Comparison of ENCODE assay signal across 7 cellular contexts in the genomic region with DNA sequence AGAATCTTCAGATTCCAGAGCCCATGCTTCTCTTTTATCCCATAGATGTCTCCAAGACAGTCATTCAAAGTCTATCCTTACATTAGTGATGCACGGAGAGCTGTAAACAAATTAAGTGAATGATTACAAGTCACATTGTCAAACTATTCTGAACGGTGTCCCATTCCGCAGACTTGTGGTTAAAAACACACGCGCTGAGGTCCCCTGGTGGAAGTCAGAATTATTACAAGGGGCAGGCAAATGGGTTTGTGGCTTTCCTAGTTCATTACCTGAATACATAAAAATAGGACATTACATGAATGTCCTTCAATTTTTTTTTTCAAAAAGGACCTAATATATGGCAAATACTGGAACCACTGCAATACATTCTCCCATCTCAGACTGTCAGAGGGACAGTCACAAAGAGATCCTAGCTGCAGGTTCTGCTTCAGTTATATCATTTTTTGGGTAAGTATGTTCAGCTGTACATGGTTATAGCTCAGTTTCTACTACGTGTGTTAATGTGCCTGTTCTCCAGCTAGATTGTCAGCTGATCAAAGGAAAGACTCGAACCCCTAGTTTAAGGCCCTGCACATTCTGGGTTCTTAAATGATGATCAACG. TPM values are rescaled to one million over a fixed set of nuclear protein-coding genes. Genes with fewer than 3 reads are reported as not detected.
DNase-seq lines count a peak whose midpoint lies in the region; ATAC-seq, FAIRE-seq and TF ChIP-seq lines count a peak whose summit lies in the region.

No MANE protein-coding gene starts in this region.

- H3K4me1 ChIP-seq in H9 (ENCODE audit: insufficient read depth, low read length) (peaks cover 5% of the 10 kb centered on the region; the same call in 1 of the 2 replicates), MM.1S (ENCODE audit: low read length) (no peaks in the 10 kb centered on the region), kidney (ENCODE audit: control insufficient read depth in 1 of 2, insufficient read depth in 1 of 2, low read depth in 1 of 2, low read length in 2 of 2) (peaks cover 0 to 14% of the 10 kb centered on the region in 2 donors)

- no peaks in the 10 kb centered on the region for H3K79me1 ChIP-seq in H9 (ENCODE audit: insufficient read depth, low read depth, low read length, poor library complexity, severe bottlenecking)

- no peak overlapping the region for H3T11ph ChIP-seq in H9 (ENCODE audit: low read length)

- H2BK5ac ChIP-seq in H9 (ENCODE audit: insufficient read length, low read length) = no peak overlapping the region

- H2BK120ac ChIP-seq in H9 (ENCODE audit: low read depth, low read length, poor library complexity, severe bottlenecking) = no peak overlapping the region

- ATAC-seq in T-cell (replicated peaks in 1 of 4) = peak; percentile 64 to 81 (median 75)

- H4K8ac ChIP-seq in H9 (replicated peaks; ENCODE audit: insufficient read length, low read depth, low read length) = no peak overlapping the region

- TF ChIP-seq CTCF in GM12865 (IDR thresholded peaks at IDR 0.05; ENCODE audit: insufficient read depth, low read depth, low read length, missing control alignments) = peak; percentile 75
- peak; percentile 89 for TF ChIP-seq CTCF in H9 (conservative IDR thresholded peaks at IDR 0.05)
- peak; percentile 65 for TF ChIP-seq CTCF in MM.1S (IDR thresholded peaks at IDR 0.05; ENCODE audit: low read length)
- peak; percentile 86 for TF ChIP-seq CTCF in MCF 10A (IDR thresholded peaks at IDR 0.05; ENCODE audit: unreplicated experiment)
- peak; percentile 93 for TF ChIP-seq CTCF in kidney (IDR thresholded peaks at IDR 0.05; ENCODE audit: borderline replicate concordance, extremely low read depth, insufficient read depth)

- H3F3A ChIP-seq in MM.1S (ENCODE audit: insufficient read depth, low read length) = no peaks in the 10 kb centered on the region

- H3K36me3 ChIP-seq in MM.1S (replicated peaks; ENCODE audit: insufficient read depth, low read length) (no peaks in the 10 kb centered on the region), kidney (ENCODE audit: control insufficient read depth in 1 of 2, insufficient read depth in 2 of 2, low read length in 2 of 2) (no peaks in the 10 kb centered on the region)

- no peaks in the 10 kb centered on the region for H3K9me3 ChIP-seq in H9 (ENCODE audit: control insufficient read depth, low read depth, low read length)
- H3K9me3 ChIP-seq in MM.1S (replicated peaks; ENCODE audit: insufficient read depth, low read length) = no peaks in the 10 kb centered on the region
- no peaks in the 10 kb centered on the region for H3K9me3 ChIP-seq in kidney (ENCODE audit: control insufficient read depth in 1 of 2, low read length in 2 of 2)

- FAIRE-seq in kidney (lab: Jason Lieb, UNC) = peak; percentile 76

- no peak overlapping the region for H3K4ac ChIP-seq in H9 (ENCODE audit: low read depth, low read length)

- H3K9ac ChIP-seq in H9 (ENCODE audit: extremely low read depth, insufficient read length, low read length) (no peak overlapping the region), MM.1S (ENCODE audit: low read length) (no peak overlapping the region), kidney (ENCODE audit: low read length in 2 of 2) (no peak overlapping the region)

- H2AFZ ChIP-seq in H9 (ENCODE audit: low read length) (no peak overlapping the region), MM.1S (ENCODE audit: low read length) (0 out of 2 replicates have a peak overlapping the region, but pooled peaks have one; percentile 40)

- H3K9me3 Mint-ChIP-seq in H9 (peaks cover 2 to 3% of the 10 kb centered on the region in 2 experiments; a peak in 3 of 5 replicates), T-cell (no peaks in the 10 kb centered on the region), MCF 10A (ENCODE audit: unreplicated experiment) (no peaks in the 10 kb centered on the region)

- WGBS in H9 (ENCODE audit: extremely low coverage, insufficient read length, low lambda C conversion rate) = no CpG with 5 or more reads among the region's 8 CpGs

- H3K36me3 Mint-ChIP-seq in H9 (ENCODE audit: insufficient read depth in 1 of 3, low read depth in 3 of 3) (no peaks in the 10 kb centered on the region), T-cell (no peaks in the 10 kb centered on the region), MCF 10A (ENCODE audit: insufficient read depth, unreplicated experiment) (no peaks in the 10 kb centered on the region)

- H3K27ac Mint-ChIP-seq in H9 = no peak overlapping the region
- H3K27ac Mint-ChIP-seq in T-cell = no peak overlapping the region
- H3K27ac Mint-ChIP-seq in MCF 10A (ENCODE audit: low read depth, unreplicated experiment) = no peak overlapping the region

- H4K91ac ChIP-seq in H9 (ENCODE audit: insufficient read length, low read depth, low read length) = no peak overlapping the region

- H2BK15ac ChIP-seq in H9 (ENCODE audit: low read depth, low read length) = no peak overlapping the region

- H3K4me2 ChIP-seq in H9 (ENCODE audit: insufficient read depth, insufficient read length, low read length) (no peak overlapping the region), MM.1S (ENCODE audit: low read depth, low read length) (peak overlapping the region; percentile 25; the same call in 1 of the 2 replicates)

- H3K4me1 Mint-ChIP-seq in H9 = peaks cover 29 to 30% of the 10 kb centered on the region in 2 experiments
- peaks cover 6% of the 10 kb centered on the region in 3 donors for H3K4me1 Mint-ChIP-seq in T-cell
- peaks cover 8% of the 10 kb centered on the region for H3K4me1 Mint-ChIP-seq in MCF 10A (ENCODE audit: insufficient read depth, unreplicated experiment)

- H3K4me3 ChIP-seq in GM12865 (ENCODE audit: low read depth, low read length) (no peak overlapping the region), MM.1S (ENCODE audit: low read length) (no peak overlapping the region), kidney (ENCODE audit: low read length in 2 of 2) (peak overlapping the region in 1 of 2 donors; percentile 23)

- H2BK12ac ChIP-seq in H9 (ENCODE audit: insufficient read length, low read depth, low read length) = no peak overlapping the region

- no peaks in the 10 kb centered on the region for H3K79me2 ChIP-seq in H9 (ENCODE audit: insufficient read depth, low read length)
- no peaks in the 10 kb centered on the region for H3K79me2 ChIP-seq in MM.1S (ENCODE audit: low read length)

- no peaks in the 10 kb centered on the region for H3K9me2 ChIP-seq in MM.1S (replicated peaks; ENCODE audit: insufficient read depth, low read length)

- no peaks in the 10 kb centered on the region for H4K20me1 ChIP-seq in H9 (ENCODE audit: control insufficient read depth, insufficient read depth, insufficient read length)
- no peaks in the 10 kb centered on the region for H4K20me1 ChIP-seq in MM.1S (ENCODE audit: insufficient read depth, low read length)

- no TSS peak for BruUV-seq in MCF 10A (replicated peaks; lab: Mats Ljungman, UMichigan)

- H3K23me2 ChIP-seq in H9 (ENCODE audit: insufficient read length, low read depth, low read length, poor library complexity, severe bottlenecking) = no peaks in the 10 kb centered on the region

- H3K18ac ChIP-seq in H9 (ENCODE audit: insufficient read length, low read depth, low read length) = no peak overlapping the region

- H3K27ac ChIP-seq in H9 (ENCODE audit: insufficient read length, low read depth, low read length) (no peak overlapping the region), MM.1S (ENCODE audit: low read length) (no peak overlapping the region), kidney (ENCODE audit: low read depth in 2 of 2, low read length in 2 of 2) (no peak overlapping the region)

- intact Hi-C loops in MCF 10A (cut with micrococcal nuclease) (loop anchor here (1.0 to 5.0 kb wide), 4 partner anchors 52 to 236 kb away; no protein-coding TSS in a partner anchor), kidney (cut with DNase I) (no loop called here)

- H3K14ac ChIP-seq in H9 (ENCODE audit: insufficient read depth, low read length) = no peak overlapping the region

- H3K56ac ChIP-seq in H9 (ENCODE audit: insufficient read length, low read depth, low read length) = no peak overlapping the region

- POLR2A ChIA-PET in T-cell (lab: Charles Lee) = no interaction called here
- POLR2A ChIA-PET in MCF 10A (lab: Yijun Ruan, JAX) = interaction anchor here (0.5 to 3.4 kb wide), 15 partner anchors 13 to 235 kb away, joined by 3 to 33 read pairs (median 4); partner anchors contain the start of gene STON2

- no peak overlapping the region for H3K23ac ChIP-seq in H9 (ENCODE audit: insufficient read length, low read depth, low read length)

- no peak overlapping the region for H2BK20ac ChIP-seq in H9 (ENCODE audit: low read depth, low read length, poor library complexity, severe bottlenecking)

- H3K27me3 Mint-ChIP-seq in H9 (ENCODE audit: low read depth) (peaks cover 3% of the 10 kb centered on the region; the same call in 1 of the 2 replicates), T-cell (peaks cover 4 to 29% of the 10 kb centered on the region in 2 donors), MCF 10A (ENCODE audit: insufficient read depth, unreplicated experiment) (no peaks in the 10 kb centered on the region)

- DNase-seq in GM12865 (ENCODE audit: low read depth) = peak; percentile 67
- peak; percentile 58 for DNase-seq in H9
- DNase-seq in MM.1S = peak; percentile 55
- peak in 27 of 34 experiments; percentile 11 to 52 (median 31) for DNase-seq in T-cell
- peak; percentile 68 for DNase-seq in MCF 10A (ENCODE audit: unreplicated experiment)
- DNase-seq in kidney = no peak
- DNase-seq in stimulated activated CD4-positive, alpha-beta T cell treated with anti-CD3 and anti-CD28 coated beads, Interleukin-4, amount 100 ng/mL, for 1 hour = peak; percentile 46

- no peak overlapping the region for H4K5ac ChIP-seq in H9 (ENCODE audit: insufficient read length, low read depth, low read length)

- H2AK5ac ChIP-seq in H9 (ENCODE audit: insufficient read length, low read length) = no peak overlapping the region

- CTCF ChIA-PET in T-cell (lab: Charles Lee) (interaction anchor here (0.5 to 2.4 kb wide), 11 partner anchors 9 to 457 kb away, joined by 3 to 12 read pairs (median 4); no protein-coding TSS in a partner anchor), MCF 10A (lab: Yijun Ruan, JAX) (interaction anchor here (0.5 to 12.7 kb wide), 49 partner anchors 10 to 497 kb away, joined by 3 to 432 read pairs (median 4); partner anchors contain the start of gene TSHR)

- H3K4me3 Mint-ChIP-seq in H9 (no peak overlapping the region), T-cell (no peak overlapping the region), MCF 10A (ENCODE audit: unreplicated experiment) (no peak overlapping the region)

- H3K27me3 ChIP-seq in H9 (ENCODE audit: insufficient read depth, low read length) (no peaks in the 10 kb centered on the region), MM.1S (replicated peaks; ENCODE audit: insufficient read depth, low read length) (no peaks in the 10 kb centered on the region)

RNA-seq across cellular contexts. Expression of gene STON2, which starts 53.1 kb away (rescaled TPM):
- total RNA-seq in H9 (2021) = 56.0 and 62.9 TPM in 2 replicates
- total RNA-seq in T-cell = 1 to 10 TPM in 1 of 5 donors, under 1 TPM in 4; 0.22 to 1.8 (median 0.40) TPM
- 20.9 and 23.5 TPM in 2 replicates for total RNA-seq in MCF 10A (2022)
- total RNA-seq in kidney = 86.6 TPM
- polyA plus RNA-seq in kidney (ENCODE audit: insufficient read depth, low read depth, low replicate concordance) = 14.8 TPM
